12 cellular contexts compared by ENCODE assay signal in the genomic region with DNA sequence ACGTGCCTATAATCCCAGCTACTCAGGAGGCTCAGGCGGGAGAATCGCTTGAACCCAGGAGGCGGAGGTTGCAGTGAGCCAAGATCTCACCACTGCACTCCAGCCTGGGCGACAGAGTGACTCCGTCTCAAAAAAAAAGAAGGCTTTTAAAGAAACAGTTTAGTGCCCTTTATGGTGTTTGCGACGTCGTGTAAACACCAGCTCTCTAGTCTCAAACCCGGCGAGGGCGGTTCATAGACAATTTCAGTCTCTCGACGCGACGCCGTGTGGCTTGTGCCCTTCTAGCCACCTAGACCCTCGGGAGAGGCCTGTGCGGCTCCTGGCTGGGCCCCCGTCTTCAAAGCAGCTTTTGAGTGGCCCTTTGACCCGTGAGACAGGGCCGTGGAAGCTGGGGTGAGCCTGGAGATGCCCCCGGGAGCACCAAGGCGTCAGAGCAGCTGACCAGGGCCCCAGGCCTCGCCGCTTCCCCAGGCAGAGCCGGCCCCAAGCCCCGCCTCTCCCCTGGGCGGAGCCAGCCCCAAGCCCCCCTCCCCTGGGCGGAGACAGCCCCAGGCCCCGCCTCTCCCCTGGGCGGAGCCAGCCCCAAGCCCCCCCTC. TPM values are rescaled to one million over a fixed set of nuclear protein-coding genes. Genes with fewer than 3 reads are reported as not detected.
A peak's percentile ranks its signal among the peaks of the same experiment; 100 is the strongest.
DNase-seq lines count a peak whose midpoint lies in the region; ATAC-seq, FAIRE-seq and TF ChIP-seq lines count a peak whose summit lies in the region.
"Had no signal": no experiment of that assay in that cellular context is flagged by ENCODE, and none has a peak within 500 bp of the region (broad histone marks: within the 10 kb centered on the region; RNA-seq: fewer than 3 reads in every experiment).

No MANE protein-coding gene starts in this region.

- H3K36me3 Mint-ChIP-seq in WTC11 (no peaks in the 10 kb centered on the region), MCF 10A (ENCODE audit: insufficient read depth, unreplicated experiment) (peaks cover 5% of the 10 kb centered on the region)

- no peaks in the 10 kb centered on the region for H3K9me3 ChIP-seq in HepG2 (ENCODE audit: low read length)
- H3K9me3 ChIP-seq in right lobe of liver = no peaks in the 10 kb centered on the region
- no peaks in the 10 kb centered on the region for H3K9me3 ChIP-seq in spleen
- H3K9me3 ChIP-seq in mammary epithelial cell (replicated peaks; ENCODE audit: insufficient read depth, low read length) = peaks cover 3% of the 10 kb centered on the region
- H3K9me3 ChIP-seq: breast epithelium, stomach had no signal

- H3K9ac ChIP-seq in HepG2 (ENCODE audit: insufficient read depth, low read depth, low read length) (peak overlapping the region; percentile 67), mammary epithelial cell (ENCODE audit: insufficient read depth, low read length) (no peak overlapping the region)

- POLR2A ChIA-PET in HepG2 (lab: Yijun Ruan, JAX) (interaction anchor here (0.9 to 2.5 kb wide), 4 partner anchors 15 to 39 kb away, joined by 3 to 14 read pairs (median 5); no protein-coding TSS in a partner anchor), WTC11 (lab: Charles Lee) (no interaction called here), MCF 10A (lab: Yijun Ruan, JAX) (interaction anchor here (1.2 kb wide), 1 partner anchor 80 kb away, joined by 5 read pairs; no protein-coding TSS in a partner anchor)

- no peaks in the 10 kb centered on the region; a peak in 1 of 5 replicates for H3K27me3 ChIP-seq in HepG2 (ENCODE audit: control insufficient read depth in 1 of 2, insufficient read depth in 2 of 2, low read length in 2 of 2)
- no peaks in the 10 kb centered on the region for H3K27me3 ChIP-seq in right lobe of liver
- peaks cover 2 to 26% (median 8%) of the 10 kb centered on the region in 7 donors for H3K27me3 ChIP-seq in spleen (replicated peaks in 1 of 7)
- H3K27me3 ChIP-seq in mammary epithelial cell (ENCODE audit: insufficient read depth, low read length) = peaks cover 2% of the 10 kb centered on the region

- H3K79me2 ChIP-seq in HepG2 (ENCODE audit: insufficient read depth, low read length) = peaks cover 3% of the 10 kb centered on the region
- no peaks in the 10 kb centered on the region for H3K79me2 ChIP-seq in mammary epithelial cell (ENCODE audit: insufficient read depth, low read length)

- TF ChIP-seq POLR2A in HepG2 (IDR thresholded peaks at IDR 0.05; ENCODE audit: insufficient read depth in 1 of 2, low read depth in 2 of 2, low read length in 2 of 2) (peak; percentile 43 to 74; a peak in 3 of 4 replicates), right lobe of liver (IDR thresholded peaks at IDR 0.05) (no peak), spleen (IDR thresholded peaks at IDR 0.05) (no peak)

- no peak for FAIRE-seq in HepG2 (lab: Jason Lieb, UNC)

- 45% methylated on average over 19 of the region's 32 CpGs for WGBS in HepG2 (ENCODE audit: low lambda C conversion rate)
- WGBS in right lobe of liver (ENCODE audit: insufficient coverage, low coverage, low lambda C conversion rate, missing lambda C conversion rate) = 89% methylated on average over 3 of the region's 32 CpGs
- 82 to 91% (median 85%) methylated on average over 20 to 32 of the region's 32 CpGs for WGBS in spleen, 5 donors
- WGBS in mammary epithelial cell (ENCODE audit: low coverage, missing lambda C conversion rate) = 88% methylated on average over 19 of the region's 32 CpGs

- intact Hi-C loops in HepG2 (cut with micrococcal nuclease; ENCODE audit: unreplicated experiment) = no loop called here
- intact Hi-C loops in right lobe of liver (cut with DNase I) = no loop called here
- intact Hi-C loops in spleen (cut with DNase I; ENCODE audit: low total_unique reads) = no loop called here
- intact Hi-C loops in mammary epithelial cell (cut with micrococcal nuclease) = no loop called here
- intact Hi-C loops in MCF 10A (cut with micrococcal nuclease) = no loop called here

- ATAC-seq in HepG2 (peak; percentile 11; the same call in 2 of the 3 replicates), right lobe of liver (no peak), WTC11 (no peak)
- ATAC-seq: naive thymus-derived CD8-positive, alpha-beta T cell had no signal

- H3K4me1 ChIP-seq in HepG2 (ENCODE audit: insufficient read depth, low read length) = peaks cover 61% of the 10 kb centered on the region
- peaks cover 0 to 9% (median 0%) of the 10 kb centered on the region in 4 donors for H3K4me1 ChIP-seq in right lobe of liver
- peaks cover 11 to 61% (median 33%) of the 10 kb centered on the region in 6 donors for H3K4me1 ChIP-seq in spleen
- H3K4me1 ChIP-seq in mammary epithelial cell (ENCODE audit: insufficient read depth, low read length) = peaks cover 7% of the 10 kb centered on the region
- H3K4me1 ChIP-seq: breast epithelium had no signal

- dilution Hi-C loops in mammary epithelial cell (cut with HindIII; ENCODE audit: low sequenced_read_pairs) = no loop called here

- BruUV-seq in HepG2 (replicated peaks; lab: Mats Ljungman, UMichigan) = no TSS peak
- BruUV-seq in mammary epithelial cell (replicated peaks; lab: Mats Ljungman, UMichigan) = no TSS peak
- BruUV-seq in MCF 10A (replicated peaks; lab: Mats Ljungman, UMichigan) = no TSS peak

- no peaks in the 10 kb centered on the region for H3K36me3 ChIP-seq in HepG2 (replicated peaks in 1 of 2; ENCODE audit: control insufficient read depth in 1 of 2, insufficient read depth in 2 of 2, low read length in 2 of 2)
- no peaks in the 10 kb centered on the region for H3K36me3 ChIP-seq in right lobe of liver
- no peaks in the 10 kb centered on the region for H3K36me3 ChIP-seq in spleen
- no peaks in the 10 kb centered on the region for H3K36me3 ChIP-seq in mammary epithelial cell (ENCODE audit: insufficient read depth, low read length)
- H3K36me3 ChIP-seq: breast epithelium, stomach had no signal

- H3K27ac ChIP-seq in HepG2 (ENCODE audit: extremely low read length, insufficient read depth, low read length) = peak overlapping the region; percentile 75
- no peak overlapping the region for H3K27ac ChIP-seq in right lobe of liver
- peak overlapping the region in 4 of 8 donors; percentile 23 to 44 (median 29) for H3K27ac ChIP-seq in spleen
- no peak overlapping the region for H3K27ac ChIP-seq in mammary epithelial cell (ENCODE audit: insufficient read depth, low read depth, low read length)
- H3K27ac ChIP-seq: breast epithelium, stomach had no signal

- TF ChIP-seq RAD21 in HepG2 (CRISPR knock-in tag; IDR thresholded peaks at IDR 0.05) = no peak

- TF ChIP-seq CTCF in HepG2 (CRISPR knock-in tag; IDR thresholded peaks at IDR 0.05) = no peak
- no peak for TF ChIP-seq CTCF in right lobe of liver (IDR thresholded peaks at IDR 0.05)
- no peak for TF ChIP-seq CTCF in WTC11 (IDR thresholded peaks at IDR 0.05)
- TF ChIP-seq CTCF in spleen (IDR thresholded peaks at IDR 0.05 in 8 of 11, conservative IDR thresholded peaks at IDR 0.05 in 3 of 11) = no peak
- TF ChIP-seq CTCF in mammary epithelial cell (conservative IDR thresholded peaks at IDR 0.05 in 1 of 2, IDR thresholded peaks at IDR 0.05 in 1 of 2; ENCODE audit: extremely low read depth in 1 of 2, insufficient read depth in 1 of 2, low read depth in 1 of 2, low read length in 2 of 2) = no peak
- TF ChIP-seq CTCF in MCF 10A (IDR thresholded peaks at IDR 0.05; ENCODE audit: unreplicated experiment) = no peak

- H3K4me3 Mint-ChIP-seq in WTC11 (0 out of 2 replicates have a peak overlapping the region, but pooled peaks have one; percentile 22), MCF 10A (ENCODE audit: unreplicated experiment) (no peak overlapping the region)

- H4K20me1 ChIP-seq in HepG2 (ENCODE audit: insufficient read depth, low read length) (no peaks in the 10 kb centered on the region), mammary epithelial cell (ENCODE audit: insufficient read depth, low read length) (no peaks in the 10 kb centered on the region)

- H3K9me3 Mint-ChIP-seq in WTC11 (peaks cover 3% of the 10 kb centered on the region), MCF 10A (ENCODE audit: unreplicated experiment) (peaks cover 9% of the 10 kb centered on the region)
- H3K9me3 Mint-ChIP-seq: naive thymus-derived CD8-positive, alpha-beta T cell had no signal

- H3K27ac Mint-ChIP-seq in WTC11 (no peak overlapping the region), MCF 10A (ENCODE audit: low read depth, unreplicated experiment) (no peak overlapping the region)

- H3K4me1 Mint-ChIP-seq in WTC11 (peaks cover 20% of the 10 kb centered on the region), MCF 10A (ENCODE audit: insufficient read depth, unreplicated experiment) (no peaks in the 10 kb centered on the region)

- DNase-seq in HepG2 (ENCODE audit: low spot score) (peak; percentile 34), right lobe of liver (no peak), WTC11 (ENCODE audit: low spot score) (peak; percentile 60), spleen (peak; percentile 80), mammary epithelial cell (no peak), MCF 10A (ENCODE audit: unreplicated experiment) (no peak)
- DNase-seq: DMS53, NCI-H2029 treated with DMSO at 0.1 percent for 48 hours, stomach had no signal

- TF ChIP-seq EP300 in HepG2 (IDR thresholded peaks at IDR 0.05; ENCODE audit: low read depth in 2 of 2, low read length in 2 of 2) (no peak), HepG2 (CRISPR knock-in tag; IDR thresholded peaks at IDR 0.05; ENCODE audit: borderline replicate concordance) (no peak)

- in situ Hi-C loops in HepG2 (cut with HindIII; ENCODE audit: extremely low pct_ligation_motif_present, low pct_unique_long_range_greater_than_20kb) (no loop called here), mammary epithelial cell (cut with MboI; ENCODE audit: low sequenced_read_pairs in 2 of 2) (no loop called here)

- H3K4me2 ChIP-seq in HepG2 (ENCODE audit: low read depth, low read length) (peak overlapping the region; percentile 87), mammary epithelial cell (ENCODE audit: insufficient read depth, low read depth, low read length) (no peak overlapping the region)

- H3K4me3 ChIP-seq in HepG2 (replicated peaks in 1 of 3; ENCODE audit: insufficient read depth in 1 of 3, low read depth in 2 of 3, low read length in 3 of 3) = peak overlapping the region in 2 of 3 experiments; percentile 35 to 64; a peak in 4 of 6 replicates
- H3K4me3 ChIP-seq in right lobe of liver = no peak overlapping the region
- no peak overlapping the region for H3K4me3 ChIP-seq in spleen
- no peak overlapping the region for H3K4me3 ChIP-seq in mammary epithelial cell (replicated peaks in 1 of 3; ENCODE audit: insufficient read depth in 1 of 3, low read depth in 2 of 3, low read length in 3 of 3)
- H3K4me3 ChIP-seq: breast epithelium, stomach had no signal

- CTCF ChIA-PET in HepG2 (lab: Yijun Ruan, JAX; ENCODE audit: low intra/inter-chr PET ratio, low total read pairs) = no interaction called here
- CTCF ChIA-PET in WTC11 (lab: Charles Lee) = interaction anchor here (0.8 to 2.3 kb wide), 3 partner anchors 15 to 41 kb away, joined by 3 to 10 read pairs (median 7); no protein-coding TSS in a partner anchor
- CTCF ChIA-PET in mammary epithelial cell (lab: Charles Lee; ENCODE audit: low non-redundant PET) = no interaction called here
- CTCF ChIA-PET in MCF 10A (lab: Yijun Ruan, JAX) = interaction anchor here (0.6 kb wide), 1 partner anchor 486 kb away, joined by 3 read pairs; no protein-coding TSS in a partner anchor

- peaks cover 16% of the 10 kb centered on the region for H3K27me3 Mint-ChIP-seq in WTC11 (ENCODE audit: low read depth)
- no peaks in the 10 kb centered on the region for H3K27me3 Mint-ChIP-seq in MCF 10A (ENCODE audit: insufficient read depth, unreplicated experiment)

- H2AFZ ChIP-seq in HepG2 (ENCODE audit: low read length) = no peak overlapping the region
- H2AFZ ChIP-seq in mammary epithelial cell (ENCODE audit: low read depth, low read length) = no peak overlapping the region

RNA-seq across cellular contexts. Expression of gene MADCAM1, which starts 5.0 kb away (rescaled TPM):
- 0.21 and 0.33 TPM in 2 replicates for total RNA-seq in HepG2 (2016; rRNA removed; fragmentation: Illumina TruSeq; extraction: Trizol)
- 0.30 and 0.44 TPM in 2 replicates for total RNA-seq in HepG2 (2016; cell fraction: cytosol; rRNA removed; fragmentation: Illumina TruSeq; extraction: Trizol; ENCODE audit: low read depth)
- total RNA-seq in HepG2 (2016; cell fraction: insoluble cytoplasmic fraction; rRNA removed; fragmentation: Illumina TruSeq; extraction: Trizol) = 0.30 TPM in 1 of 2 replicates, not detected in the other
- 0.37 and 0.45 TPM in 2 replicates for total RNA-seq in HepG2 (2016; cell fraction: membrane; rRNA removed; fragmentation: Illumina TruSeq; extraction: Trizol)
- 0.22 TPM in 1 of 2 replicates, not detected in the other for total RNA-seq in HepG2 (2016; cell fraction: nucleus; rRNA removed; fragmentation: Illumina TruSeq; extraction: Trizol)
- polyA plus RNA-seq in HepG2 (2011; rRNA removed) = 0.29 and 0.39 TPM in 2 replicates
- 0.42 and 0.60 TPM in 2 replicates for polyA plus RNA-seq in HepG2 (2011; cell fraction: cytosol; rRNA removed)
- 1.9 and 2.3 TPM in 2 replicates for polyA plus RNA-seq in HepG2 (2011; cell fraction: nucleus; rRNA removed)
- polyA plus RNA-seq in HepG2 (2012) = 1.7 and 2.3 TPM in 2 replicates
- 0.62 and 0.89 TPM in 2 replicates for polyA plus RNA-seq in HepG2 (2016; cell fraction: cytosol; fragmentation: Illumina TruSeq; extraction: Trizol; ENCODE audit: low read depth)
- polyA plus RNA-seq in HepG2 (2016; cell fraction: insoluble cytoplasmic fraction; fragmentation: Illumina TruSeq; extraction: Trizol; ENCODE audit: low read depth) = 0.33 and 0.51 TPM in 2 replicates
- 0.74 and 0.99 TPM in 2 replicates for polyA plus RNA-seq in HepG2 (2016; cell fraction: membrane; fragmentation: Illumina TruSeq; extraction: Trizol; ENCODE audit: low read depth)
- 0.89 and 1.4 TPM in 2 replicates for polyA plus RNA-seq in HepG2 (2016; cell fraction: nucleus; fragmentation: Illumina TruSeq; extraction: Trizol; ENCODE audit: insufficient read depth, low read depth)
- polyA minus RNA-seq in HepG2 (2011; rRNA and poly(A)+ RNA removed; ENCODE audit: low replicate concordance) = 1.1 TPM in 1 of 2 replicates, not detected in the other
- 0.62 and 0.89 TPM in 2 replicates for polyA minus RNA-seq in HepG2 (2011; cell fraction: cytosol; rRNA and poly(A)+ RNA removed)
- 0.26 and 0.75 TPM in 2 replicates for polyA minus RNA-seq in HepG2 (2011; cell fraction: nucleus; rRNA and poly(A)+ RNA removed)
- under 1 TPM; 0.11 to 0.69 (median 0.31) TPM for total RNA-seq in right lobe of liver
- total RNA-seq in WTC11 (2021) = 3.2 to 4.7 TPM (median 3.9 TPM) in 3 replicates
- 10 to 100 TPM in 3 of 7 donors, 1 to 10 TPM in 4; 5.1 to 33.6 (median 5.9) TPM for total RNA-seq in spleen
- 10 to 100 TPM in 1 of 3 donors, 1 to 10 TPM in 2; 3.0 to 23.9 (median 3.4) TPM for polyA plus RNA-seq in spleen
- under 1 TPM in 1 of 2 donors, not detected in 1; 0.33 TPM for total RNA-seq in mammary epithelial cell
- polyA plus RNA-seq in mammary epithelial cell = 0.02 TPM
- not detected for polyA minus RNA-seq in mammary epithelial cell
- 0.25 and 0.47 TPM in 2 replicates for total RNA-seq in MCF 10A (2022)

RNA-seq across cellular contexts. Expression of gene TPGS1, which starts 16.1 kb away (rescaled TPM):
- total RNA-seq in HepG2 (2016; rRNA removed; fragmentation: Illumina TruSeq; extraction: Trizol) (4.2 and 6.2 TPM in 2 replicates), right lobe of liver (10 to 100 TPM in 3 of 6 experiments, 1 to 10 TPM in 3; 8.2 to 42.2 (median 10.3) TPM), WTC11 (2021) (14.3 to 18.8 TPM (median 14.9 TPM) in 3 replicates), spleen (10 to 100 TPM; 16.1 to 23.7 (median 19.5) TPM), mammary epithelial cell (10 to 100 TPM; 15.2 to 29.2 TPM), MCF 10A (2022) (11.9 and 12.6 TPM in 2 replicates)
- total RNA-seq in HepG2 (2016; cell fraction: cytosol; rRNA removed; fragmentation: Illumina TruSeq; extraction: Trizol; ENCODE audit: low read depth) = 4.1 and 5.0 TPM in 2 replicates
- total RNA-seq in HepG2 (2016; cell fraction: insoluble cytoplasmic fraction; rRNA removed; fragmentation: Illumina TruSeq; extraction: Trizol) = 3.9 and 5.0 TPM in 2 replicates
- total RNA-seq in HepG2 (2016; cell fraction: membrane; rRNA removed; fragmentation: Illumina TruSeq; extraction: Trizol) = 4.2 and 4.9 TPM in 2 replicates
- 2.4 and 3.4 TPM in 2 replicates for total RNA-seq in HepG2 (2016; cell fraction: nucleus; rRNA removed; fragmentation: Illumina TruSeq; extraction: Trizol)
- polyA plus RNA-seq in HepG2 (2011; rRNA removed) (1.1 and 2.0 TPM in 2 replicates), spleen (10 to 100 TPM in 2 of 3 donors, 1 to 10 TPM in 1; 9.8 to 24.4 (median 19.4) TPM), mammary epithelial cell (4.2 TPM)
- polyA plus RNA-seq in HepG2 (2011; cell fraction: cytosol; rRNA removed) = 1.7 and 4.3 TPM in 2 replicates
- 3.3 and 3.7 TPM in 2 replicates for polyA plus RNA-seq in HepG2 (2011; cell fraction: nucleus; rRNA removed)
- polyA plus RNA-seq in HepG2 (2012) = 1.0 and 2.2 TPM in 2 replicates
- 2.0 and 2.2 TPM in 2 replicates for polyA plus RNA-seq in HepG2 (2016; cell fraction: cytosol; fragmentation: Illumina TruSeq; extraction: Trizol; ENCODE audit: low read depth)
- polyA plus RNA-seq in HepG2 (2016; cell fraction: insoluble cytoplasmic fraction; fragmentation: Illumina TruSeq; extraction: Trizol; ENCODE audit: low read depth) = 3.3 and 4.8 TPM in 2 replicates
- polyA plus RNA-seq in HepG2 (2016; cell fraction: membrane; fragmentation: Illumina TruSeq; extraction: Trizol; ENCODE audit: low read depth) = 2.0 and 2.2 TPM in 2 replicates
- polyA plus RNA-seq in HepG2 (2016; cell fraction: nucleus; fragmentation: Illumina TruSeq; extraction: Trizol; ENCODE audit: insufficient read depth, low read depth) = 3.1 and 4.1 TPM in 2 replicates
- 2.3 and 2.8 TPM in 2 replicates for polyA minus RNA-seq in HepG2 (2011; rRNA and poly(A)+ RNA removed; ENCODE audit: low replicate concordance)
- 1.4 and 1.8 TPM in 2 replicates for polyA minus RNA-seq in HepG2 (2011; cell fraction: cytosol; rRNA and poly(A)+ RNA removed)
- 2.1 and 2.3 TPM in 2 replicates for polyA minus RNA-seq in HepG2 (2011; cell fraction: nucleus; rRNA and poly(A)+ RNA removed)
- 1.4 TPM for polyA minus RNA-seq in mammary epithelial cell

RNA-seq across cellular contexts. Expression of gene SHC2, which starts 30.4 kb away (rescaled TPM):
- total RNA-seq in HepG2 (2016; rRNA removed; fragmentation: Illumina TruSeq; extraction: Trizol) (4.8 and 9.0 TPM in 2 replicates), right lobe of liver (10 to 100 TPM; 48.4 to 69.9 (median 59.1) TPM), WTC11 (2021) (8.4 to 9.8 TPM (median 9.0 TPM) in 3 replicates), spleen (10 to 100 TPM; 25.5 to 90.1 (median 43.2) TPM), mammary epithelial cell (1 to 10 TPM in 1 of 2 donors, under 1 TPM in 1; 0.68 to 1.3 TPM), MCF 10A (2022) (0.77 and 2.8 TPM in 2 replicates)
- 11.0 and 12.0 TPM in 2 replicates for total RNA-seq in HepG2 (2016; cell fraction: cytosol; rRNA removed; fragmentation: Illumina TruSeq; extraction: Trizol; ENCODE audit: low read depth)
- total RNA-seq in HepG2 (2016; cell fraction: insoluble cytoplasmic fraction; rRNA removed; fragmentation: Illumina TruSeq; extraction: Trizol) = 3.9 and 8.8 TPM in 2 replicates
- total RNA-seq in HepG2 (2016; cell fraction: membrane; rRNA removed; fragmentation: Illumina TruSeq; extraction: Trizol) = 12.6 and 14.2 TPM in 2 replicates
- 7.1 and 9.7 TPM in 2 replicates for total RNA-seq in HepG2 (2016; cell fraction: nucleus; rRNA removed; fragmentation: Illumina TruSeq; extraction: Trizol)
- polyA plus RNA-seq in HepG2 (2011; rRNA removed) (18.3 and 35.8 TPM in 2 replicates), spleen (100 to 1,000 TPM in 1 of 3 donors, 10 to 100 TPM in 2; 19.6 to 123 (median 78.5) TPM), mammary epithelial cell (0.10 TPM)
- polyA plus RNA-seq in HepG2 (2011; cell fraction: cytosol; rRNA removed) = 12.4 and 18.0 TPM in 2 replicates
- polyA plus RNA-seq in HepG2 (2011; cell fraction: nucleus; rRNA removed) = 247 and 276 TPM in 2 replicates
- polyA plus RNA-seq in HepG2 (2012) = 21.5 and 36.3 TPM in 2 replicates
- polyA plus RNA-seq in HepG2 (2016; cell fraction: cytosol; fragmentation: Illumina TruSeq; extraction: Trizol; ENCODE audit: low read depth) = 11.4 and 12.5 TPM in 2 replicates
- polyA plus RNA-seq in HepG2 (2016; cell fraction: insoluble cytoplasmic fraction; fragmentation: Illumina TruSeq; extraction: Trizol; ENCODE audit: low read depth) = 4.7 and 5.3 TPM in 2 replicates
- polyA plus RNA-seq in HepG2 (2016; cell fraction: membrane; fragmentation: Illumina TruSeq; extraction: Trizol; ENCODE audit: low read depth) = 13.0 and 14.2 TPM in 2 replicates
- 30.5 and 30.9 TPM in 2 replicates for polyA plus RNA-seq in HepG2 (2016; cell fraction: nucleus; fragmentation: Illumina TruSeq; extraction: Trizol; ENCODE audit: insufficient read depth, low read depth)
- polyA minus RNA-seq in HepG2 (2011; rRNA and poly(A)+ RNA removed; ENCODE audit: low replicate concordance) = 39.0 TPM in 1 of 2 replicates, not detected in the other
- polyA minus RNA-seq in HepG2 (2011; cell fraction: cytosol; rRNA and poly(A)+ RNA removed) = 11.5 and 24.1 TPM in 2 replicates
- 14.5 and 16.0 TPM in 2 replicates for polyA minus RNA-seq in HepG2 (2011; cell fraction: nucleus; rRNA and poly(A)+ RNA removed)
- not detected for polyA minus RNA-seq in mammary epithelial cell

RNA-seq across cellular contexts. Expression of gene CDC34, which starts 40.3 kb away (rescaled TPM):
- 119 and 138 TPM in 2 replicates for total RNA-seq in HepG2 (2016; rRNA removed; fragmentation: Illumina TruSeq; extraction: Trizol)
- 181 and 194 TPM in 2 replicates for total RNA-seq in HepG2 (2016; cell fraction: cytosol; rRNA removed; fragmentation: Illumina TruSeq; extraction: Trizol; ENCODE audit: low read depth)
- 104 and 144 TPM in 2 replicates for total RNA-seq in HepG2 (2016; cell fraction: insoluble cytoplasmic fraction; rRNA removed; fragmentation: Illumina TruSeq; extraction: Trizol)
- total RNA-seq in HepG2 (2016; cell fraction: membrane; rRNA removed; fragmentation: Illumina TruSeq; extraction: Trizol) = 198 and 240 TPM in 2 replicates
- total RNA-seq in HepG2 (2016; cell fraction: nucleus; rRNA removed; fragmentation: Illumina TruSeq; extraction: Trizol) = 59.6 and 65.5 TPM in 2 replicates
- polyA plus RNA-seq in HepG2 (2011; rRNA removed) = 140 and 150 TPM in 2 replicates
- polyA plus RNA-seq in HepG2 (2011; cell fraction: cytosol; rRNA removed) = 102 and 147 TPM in 2 replicates
- polyA plus RNA-seq in HepG2 (2011; cell fraction: nucleus; rRNA removed) = 121 and 122 TPM in 2 replicates
- 90.8 and 101 TPM in 2 replicates for polyA plus RNA-seq in HepG2 (2012)
- 157 and 191 TPM in 2 replicates for polyA plus RNA-seq in HepG2 (2016; cell fraction: cytosol; fragmentation: Illumina TruSeq; extraction: Trizol; ENCODE audit: low read depth)
- polyA plus RNA-seq in HepG2 (2016; cell fraction: insoluble cytoplasmic fraction; fragmentation: Illumina TruSeq; extraction: Trizol; ENCODE audit: low read depth) = 118 and 140 TPM in 2 replicates
- polyA plus RNA-seq in HepG2 (2016; cell fraction: membrane; fragmentation: Illumina TruSeq; extraction: Trizol; ENCODE audit: low read depth) = 153 and 184 TPM in 2 replicates
- 130 and 138 TPM in 2 replicates for polyA plus RNA-seq in HepG2 (2016; cell fraction: nucleus; fragmentation: Illumina TruSeq; extraction: Trizol; ENCODE audit: insufficient read depth, low read depth)
- polyA minus RNA-seq in HepG2 (2011; rRNA and poly(A)+ RNA removed; ENCODE audit: low replicate concordance) = 60.5 and 88.3 TPM in 2 replicates
- 42.1 and 46.2 TPM in 2 replicates for polyA minus RNA-seq in HepG2 (2011; cell fraction: cytosol; rRNA and poly(A)+ RNA removed)
- polyA minus RNA-seq in HepG2 (2011; cell fraction: nucleus; rRNA and poly(A)+ RNA removed) = 19.1 and 22.1 TPM in 2 replicates
- 10 to 100 TPM; 44.8 to 81.8 (median 49.5) TPM for total RNA-seq in right lobe of liver
- 124 to 129 TPM (median 126 TPM) in 3 replicates for total RNA-seq in WTC11 (2021)
- total RNA-seq in spleen = 10 to 100 TPM; 36.5 to 52.4 (median 48.3) TPM
- 10 to 100 TPM; 35.9 to 83.9 (median 68.7) TPM for polyA plus RNA-seq in spleen
- 10 to 100 TPM; 52.8 to 68.5 TPM for total RNA-seq in mammary epithelial cell
- 50.3 TPM for polyA plus RNA-seq in mammary epithelial cell
- 24.4 TPM for polyA minus RNA-seq in mammary epithelial cell
- total RNA-seq in MCF 10A (2022) = 49.7 and 61.3 TPM in 2 replicates

RNA-seq across cellular contexts. Expression of gene GZMM, which starts 52.6 kb away (rescaled TPM):
- total RNA-seq in HepG2 (2016; rRNA removed; fragmentation: Illumina TruSeq; extraction: Trizol) (not detected in 2 replicates), right lobe of liver (under 1 TPM in 3 of 6 experiments, not detected in 3; 0.59 to 0.95 (median 0.74) TPM), WTC11 (2021) (0.21 to 0.68 TPM (median 0.60 TPM) in 3 replicates), spleen (10 to 100 TPM in 4 of 7 donors, 1 to 10 TPM in 3; 3.9 to 19.5 (median 13.5) TPM), mammary epithelial cell (not detected), MCF 10A (2022) (not detected in 2 replicates)
- total RNA-seq in HepG2 (2016; cell fraction: cytosol; rRNA removed; fragmentation: Illumina TruSeq; extraction: Trizol; ENCODE audit: low read depth) = not detected in 2 replicates
- total RNA-seq in HepG2 (2016; cell fraction: insoluble cytoplasmic fraction; rRNA removed; fragmentation: Illumina TruSeq; extraction: Trizol) = not detected in 2 replicates
- total RNA-seq in HepG2 (2016; cell fraction: membrane; rRNA removed; fragmentation: Illumina TruSeq; extraction: Trizol) = not detected in 2 replicates
- not detected in 2 replicates for total RNA-seq in HepG2 (2016; cell fraction: nucleus; rRNA removed; fragmentation: Illumina TruSeq; extraction: Trizol)
- polyA plus RNA-seq in HepG2 (2011; rRNA removed) (0.07 TPM in 1 of 2 replicates, not detected in the other), spleen (10 to 100 TPM in 2 of 3 donors, 1 to 10 TPM in 1; 9.4 to 19.1 (median 16.3) TPM), mammary epithelial cell (not detected)
- polyA plus RNA-seq in HepG2 (2011; cell fraction: cytosol; rRNA removed) = 0.13 TPM in 1 of 2 replicates, not detected in the other
- 0.50 and 0.71 TPM in 2 replicates for polyA plus RNA-seq in HepG2 (2011; cell fraction: nucleus; rRNA removed)
- polyA plus RNA-seq in HepG2 (2012) = 0.16 TPM in 1 of 2 replicates, not detected in the other
- not detected in 2 replicates for polyA plus RNA-seq in HepG2 (2016; cell fraction: cytosol; fragmentation: Illumina TruSeq; extraction: Trizol; ENCODE audit: low read depth)
- not detected in 2 replicates for polyA plus RNA-seq in HepG2 (2016; cell fraction: insoluble cytoplasmic fraction; fragmentation: Illumina TruSeq; extraction: Trizol; ENCODE audit: low read depth)
- not detected in 2 replicates for polyA plus RNA-seq in HepG2 (2016; cell fraction: membrane; fragmentation: Illumina TruSeq; extraction: Trizol; ENCODE audit: low read depth)
- not detected in 2 replicates for polyA plus RNA-seq in HepG2 (2016; cell fraction: nucleus; fragmentation: Illumina TruSeq; extraction: Trizol; ENCODE audit: insufficient read depth, low read depth)
- not detected in 2 replicates for polyA minus RNA-seq in HepG2 (2011; rRNA and poly(A)+ RNA removed; ENCODE audit: low replicate concordance)
- not detected in 2 replicates for polyA minus RNA-seq in HepG2 (2011; cell fraction: cytosol; rRNA and poly(A)+ RNA removed)
- polyA minus RNA-seq in HepG2 (2011; cell fraction: nucleus; rRNA and poly(A)+ RNA removed) = not detected in 2 replicates
- not detected for polyA minus RNA-seq in mammary epithelial cell
- total RNA-seq: renal cortical epithelial cell had no signal

Comparison
In these comparisons a context has a peak if more than half of its experiments do, and no peak if none do; other contexts are left out.
1. DNase-seq: peak in HepG2 (single experiment), WTC11 (single experiment) and spleen (single experiment); none in right lobe of liver (0 of 3), mammary epithelial cell (single experiment) and MCF 10A (single experiment).
2. H3K4me3 ChIP-seq: peak in HepG2 (2 of 3); none in right lobe of liver (0 of 3), spleen (0 of 8) and mammary epithelial cell (0 of 3).
3. POLR2A ChIP-seq: peak in HepG2 (2 of 2); none in right lobe of liver (single experiment) and spleen (0 of 3).
4. CTCF ChIA-PET loops: an anchor here in WTC11 (0.8 to 2.3 kb wide) and MCF 10A (0.6 kb wide); none called in HepG2 and mammary epithelial cell.
5. Of the 50 proteins assayed by ChIP-seq in both HepG2 and WTC11: peak only in HepG2: GABPB1, HMGXB4, IRF2, MAX, SMAD3, ZNF121 and 1 more; only in WTC11: none; in both: none; in neither: 42; mixed calls (peak in some experiments, not most) for 1.